ENCODE assay signal across 1 cellular context in the genomic region with DNA sequence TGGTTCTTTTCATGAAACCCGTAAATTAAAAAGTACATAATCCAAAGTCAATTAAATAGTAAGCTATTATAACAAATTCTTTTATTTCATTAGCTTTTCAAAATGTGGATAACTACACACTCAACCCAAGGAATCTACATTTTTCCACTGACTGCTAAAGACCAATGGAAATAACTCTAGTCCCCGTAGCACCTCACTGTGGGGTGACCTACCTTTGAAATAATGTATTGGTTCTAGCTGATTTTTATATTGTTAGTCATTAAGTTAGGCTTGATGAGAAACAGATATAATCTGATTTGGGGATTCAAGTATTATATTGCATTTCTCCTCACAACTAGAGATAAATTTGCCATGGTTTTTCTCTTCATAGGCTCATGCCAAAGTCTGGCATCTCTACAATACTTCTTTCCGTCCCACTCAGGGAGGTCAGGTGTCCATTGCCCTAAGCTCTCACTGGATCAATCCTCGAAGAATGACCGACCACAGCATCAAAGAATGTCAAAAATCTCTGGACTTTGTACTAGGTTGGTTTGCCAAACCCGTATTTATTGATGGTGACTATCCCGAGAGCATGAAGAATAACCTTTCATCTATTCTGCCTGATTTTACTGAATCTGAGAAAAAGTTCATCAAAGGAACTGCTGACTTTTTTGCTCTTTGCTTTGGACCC.
TF ChIP-seq lines count a peak whose summit lies in the region.

No MANE protein-coding gene starts in this region.

TF ChIP-seq in HepG2, 621 proteins besides CTCF, POLR2A, EP300 and RAD21 (continued from another document):
- TF ChIP-seq, protein P1, sequence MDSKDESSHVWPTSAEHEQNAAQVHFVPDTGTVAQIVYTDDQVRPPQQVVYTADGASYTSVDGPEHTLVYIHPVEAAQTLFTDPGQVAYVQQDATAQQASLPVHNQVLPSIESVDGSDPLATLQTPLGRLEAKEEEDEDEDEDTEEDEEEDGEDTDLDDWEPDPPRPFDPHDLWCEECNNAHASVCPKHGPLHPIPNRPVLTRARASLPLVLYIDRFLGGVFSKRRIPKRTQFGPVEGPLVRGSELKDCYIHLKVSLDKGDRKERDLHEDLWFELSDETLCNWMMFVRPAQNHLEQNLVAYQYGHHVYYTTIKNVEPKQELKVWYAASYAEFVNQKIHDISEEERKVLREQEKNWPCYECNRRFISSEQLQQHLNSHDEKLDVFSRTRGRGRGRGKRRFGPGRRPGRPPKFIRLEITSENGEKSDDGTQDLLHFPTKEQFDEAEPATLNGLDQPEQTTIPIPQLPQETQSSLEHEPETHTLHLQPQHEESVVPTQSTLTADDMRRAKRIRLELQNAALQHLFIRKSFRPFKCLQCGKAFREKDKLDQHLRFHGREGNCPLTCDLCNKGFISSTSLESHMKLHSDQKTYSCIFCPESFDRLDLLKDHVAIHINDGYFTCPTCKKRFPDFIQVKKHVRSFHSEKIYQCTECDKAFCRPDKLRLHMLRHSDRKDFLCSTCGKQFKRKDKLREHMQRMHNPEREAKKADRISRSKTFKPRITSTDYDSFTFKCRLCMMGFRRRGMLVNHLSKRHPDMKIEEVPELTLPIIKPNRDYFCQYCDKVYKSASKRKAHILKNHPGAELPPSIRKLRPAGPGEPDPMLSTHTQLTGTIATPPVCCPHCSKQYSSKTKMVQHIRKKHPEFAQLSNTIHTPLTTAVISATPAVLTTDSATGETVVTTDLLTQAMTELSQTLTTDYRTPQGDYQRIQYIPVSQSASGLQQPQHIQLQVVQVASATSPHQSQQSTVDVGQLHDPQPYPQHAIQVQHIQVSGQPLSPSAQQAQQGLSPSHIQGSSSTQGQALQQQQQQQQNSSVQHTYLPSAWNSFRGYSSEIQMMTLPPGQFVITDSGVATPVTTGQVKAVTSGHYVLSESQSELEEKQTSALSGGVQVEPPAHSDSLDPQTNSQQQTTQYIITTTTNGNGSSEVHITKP (CRISPR knock-in tag; IDR thresholded peaks at IDR 0.05; ENCODE audit: low read depth), result no peak
- no peak for TF ChIP-seq ZNF652 (CRISPR knock-in tag; IDR thresholded peaks at IDR 0.05; ENCODE audit: borderline replicate concordance, low read depth)
- no peak for TF ChIP-seq ZNF773 (CRISPR knock-in tag; IDR thresholded peaks at IDR 0.05; ENCODE audit: borderline replicate concordance)
- no peak for TF ChIP-seq SOX13 (IDR thresholded peaks at IDR 0.05)
- peak in 1 of 2 experiments; percentile 25; a peak in 1 of 4 replicates for TF ChIP-seq SOX13 (CRISPR knock-in tag; conservative IDR thresholded peaks at IDR 0.05 in 1 of 2, IDR thresholded peaks at IDR 0.05 in 1 of 2)
